Comparison of ENCODE assay signal across 23 cellular contexts in the genomic region with DNA sequence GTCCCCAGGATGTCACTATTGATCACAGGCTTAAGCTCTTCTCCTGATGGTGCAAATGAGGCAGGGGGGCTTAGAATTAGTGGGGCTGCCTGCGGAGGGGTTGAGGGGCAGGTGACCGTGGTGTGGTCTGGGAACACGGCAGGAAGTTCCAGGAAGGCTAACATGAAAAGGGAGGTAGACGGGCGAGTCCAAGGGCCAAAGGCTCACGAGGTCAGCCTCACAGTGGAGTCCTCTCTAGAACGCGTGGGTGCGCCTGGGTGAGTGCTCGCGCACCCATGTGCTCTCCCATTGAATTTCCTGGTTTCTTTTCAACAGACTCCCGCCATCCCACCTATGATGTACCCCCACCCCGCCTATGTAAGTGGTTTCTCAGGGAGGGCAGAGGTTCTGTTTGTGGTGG. TPM values are rescaled to one million over a fixed set of nuclear protein-coding genes. Genes with fewer than 3 reads are reported as not detected.
A peak's percentile ranks its signal among the peaks of the same experiment; 100 is the strongest.
DNase-seq lines count a peak whose midpoint lies in the region; ATAC-seq, FAIRE-seq and TF ChIP-seq lines count a peak whose summit lies in the region.
"Had no signal": no experiment of that assay in that cellular context is flagged by ENCODE, and none has a peak within 500 bp of the region (broad histone marks: within the 10 kb centered on the region; RNA-seq: fewer than 3 reads in every experiment).

No MANE protein-coding gene starts in this region.

- H3K36me3 Mint-ChIP-seq in dendritic cell treated with granulocyte-macrophage colony-stimulating factor and Interleukin-4, amounts not matched to agents 40 ng/mL and 50 ng/mL, for 4 days (ENCODE audit: low read depth), result peaks cover 83% of the 10 kb centered on the region

- TF ChIP-seq POLR2A in GM12892 (IDR thresholded peaks at IDR 0.05; ENCODE audit: low read depth, low read length), result no peak

- no peaks in the 10 kb centered on the region for H3K27me3 Mint-ChIP-seq in dendritic cell treated with granulocyte-macrophage colony-stimulating factor and Interleukin-4, amounts not matched to agents 40 ng/mL and 50 ng/mL, for 4 days

- no peaks in the 10 kb centered on the region for H3K9me3 ChIP-seq in neuronal stem cell (replicated peaks in 1 of 2; ENCODE audit: control insufficient read depth in 2 of 2, insufficient read depth in 1 of 2, low read depth in 1 of 2, low read length in 2 of 2)
- H3K9me3 ChIP-seq: BE2C had no signal

- H3K27ac ChIP-seq in neuronal stem cell (replicated peaks; ENCODE audit: low read length), result no peak overlapping the region

- DNase-seq in left lobe of liver (ENCODE audit: low spot score) (no peak), neuronal stem cell (ENCODE audit: low spot score) (no peak), GOT3 (lab: John Stamatoyannopoulos, UW) (no peak), GM12892 (ENCODE audit: insufficient read length) (no peak)
- DNase-seq: ACHN; BE2C; C1 segment of cervical spinal cord; CD4-positive, CD25-positive, alpha-beta regulatory T cell; CD8-positive, alpha-beta memory T cell; COR-L47; DMS 273 treated with DMSO at 0.1 percent for 48 hours; DMS53; DND-41; EL; H7; HFFc6 had no signal

- no peak overlapping the region for H4K91ac ChIP-seq in neuronal stem cell (ENCODE audit: low read depth, low read length, poor library complexity)

- H2AK5ac ChIP-seq in neuronal stem cell (ENCODE audit: low read depth, low read length), result no peak overlapping the region

- no peaks in the 10 kb centered on the region for H3K79me1 ChIP-seq in neuronal stem cell (ENCODE audit: low read depth, low read length)

- no peak overlapping the region for H3K4me2 ChIP-seq in neuronal stem cell (ENCODE audit: insufficient read depth, low read length, poor library complexity, severe bottlenecking)
- H3K4me2 ChIP-seq: GM23338 had no signal

- no peak overlapping the region for H3K4me3 Mint-ChIP-seq in dendritic cell treated with granulocyte-macrophage colony-stimulating factor and Interleukin-4, amounts not matched to agents 40 ng/mL and 50 ng/mL, for 4 days
- H3K4me3 Mint-ChIP-seq: CD8-positive, alpha-beta memory T cell; GM23338; HFFc6 had no signal

- no peak overlapping the region for H2BK120ac ChIP-seq in neuronal stem cell (ENCODE audit: low read depth, low read length)

- no peak for FAIRE-seq in GM12892 (lab: Jason Lieb, UNC)
- FAIRE-seq: A204.1 had no signal

- intact Hi-C loops in dendritic cell treated with granulocyte-macrophage colony-stimulating factor and Interleukin-4, amounts not matched to agents 40 ng/mL and 50 ng/mL, for 4 days (cut with micrococcal nuclease), result no loop called here

- H3K18ac ChIP-seq in neuronal stem cell (ENCODE audit: low read length), result no peak overlapping the region

- no peak overlapping the region for H3K9ac ChIP-seq in neuronal stem cell (ENCODE audit: low read depth, low read length, poor library complexity)

- H3K4ac ChIP-seq in neuronal stem cell (ENCODE audit: low read length), result no peak overlapping the region

- no peak overlapping the region for H4K8ac ChIP-seq in neuronal stem cell (ENCODE audit: low read depth, low read length)

- no CpG with 5 or more reads among the region's 13 CpGs for WGBS in neuronal stem cell (ENCODE audit: extremely low coverage in 2 of 2, insufficient read length in 2 of 2, insufficient replicate concordance in 1 of 2), 2 donors

- no peak overlapping the region for H3K23ac ChIP-seq in neuronal stem cell (ENCODE audit: low read depth, low read length, poor library complexity)

- H2AFZ ChIP-seq in neuronal stem cell (ENCODE audit: low read length), result no peak overlapping the region
- H2AFZ ChIP-seq: GM23338 had no signal

- no peak overlapping the region for H3K14ac ChIP-seq in neuronal stem cell (ENCODE audit: low read length)

- peak overlapping the region; percentile 48 for H2BK5ac ChIP-seq in neuronal stem cell (ENCODE audit: low read length)

- peak overlapping the region; percentile 20 for H3K27ac Mint-ChIP-seq in dendritic cell treated with granulocyte-macrophage colony-stimulating factor and Interleukin-4, amounts not matched to agents 40 ng/mL and 50 ng/mL, for 4 days
- H3K27ac Mint-ChIP-seq: GM23338, HFFc6 had no signal

- no peak overlapping the region for H2BK12ac ChIP-seq in neuronal stem cell (ENCODE audit: low read length)

- no peak overlapping the region for H3K4me3 ChIP-seq in neuronal stem cell (ENCODE audit: low read length in 2 of 2)
- H3K4me3 ChIP-seq: GM12878, GM23338 had no signal

- peaks cover 0 to 4% of the 10 kb centered on the region in 2 donors for H3K4me1 ChIP-seq in neuronal stem cell (ENCODE audit: control insufficient read depth in 2 of 2, insufficient read depth in 1 of 2, low read depth in 1 of 2, low read length in 2 of 2)
- H3K4me1 ChIP-seq: BE2C had no signal

- ATAC-seq in left lobe of liver (peak; percentile 32), HG02938 (IDR thresholded peaks at IDR 0.05; ENCODE audit: unreplicated experiment) (no peak), HG02973 (IDR thresholded peaks at IDR 0.05; ENCODE audit: unreplicated experiment) (no peak)

- peaks cover 37% of the 10 kb centered on the region for H3K4me1 Mint-ChIP-seq in dendritic cell treated with granulocyte-macrophage colony-stimulating factor and Interleukin-4, amounts not matched to agents 40 ng/mL and 50 ng/mL, for 4 days (ENCODE audit: low read depth)
- H3K4me1 Mint-ChIP-seq: CD8-positive, alpha-beta memory T cell had no signal

- H2BK15ac ChIP-seq in neuronal stem cell (ENCODE audit: low read length), result no peak overlapping the region

- no peaks in the 10 kb centered on the region for H3K36me3 ChIP-seq in neuronal stem cell (replicated peaks in 1 of 2; ENCODE audit: control insufficient read depth in 2 of 2, insufficient read depth in 2 of 2, low read length in 2 of 2)
- H3K36me3 ChIP-seq: BE2C had no signal

- no peaks in the 10 kb centered on the region for H3K9me3 Mint-ChIP-seq in dendritic cell treated with granulocyte-macrophage colony-stimulating factor and Interleukin-4, amounts not matched to agents 40 ng/mL and 50 ng/mL, for 4 days
- H3K9me3 Mint-ChIP-seq: CD4-positive, CD25-positive, alpha-beta regulatory T cell; CD8-positive, alpha-beta memory T cell; GM23338; HFFc6 had no signal

- H3K27me3 ChIP-seq in neuronal stem cell (ENCODE audit: control insufficient read depth in 3 of 3, insufficient read depth in 3 of 3, low read depth in 1 of 3, low read length in 3 of 3), result no peaks in the 10 kb centered on the region
- H3K27me3 ChIP-seq: BE2C had no signal

RNA-seq across cellular contexts. Expression of a gene that starts 15.2 kb away (rescaled TPM):
- total RNA-seq in left lobe of liver, result 12.0 TPM
- 1.3 TPM for polyA plus RNA-seq in neuronal stem cell (2013, experiment 1 of 2)
- 1.8 TPM for polyA plus RNA-seq in neuronal stem cell (2013, experiment 2 of 2)
- polyA plus RNA-seq in GM12892 (2012; ENCODE audit: missing spikeins), result 125 TPM
- total RNA-seq: G401 had no signal
